26 cellular contexts compared by ENCODE assay signal in the genomic region with DNA sequence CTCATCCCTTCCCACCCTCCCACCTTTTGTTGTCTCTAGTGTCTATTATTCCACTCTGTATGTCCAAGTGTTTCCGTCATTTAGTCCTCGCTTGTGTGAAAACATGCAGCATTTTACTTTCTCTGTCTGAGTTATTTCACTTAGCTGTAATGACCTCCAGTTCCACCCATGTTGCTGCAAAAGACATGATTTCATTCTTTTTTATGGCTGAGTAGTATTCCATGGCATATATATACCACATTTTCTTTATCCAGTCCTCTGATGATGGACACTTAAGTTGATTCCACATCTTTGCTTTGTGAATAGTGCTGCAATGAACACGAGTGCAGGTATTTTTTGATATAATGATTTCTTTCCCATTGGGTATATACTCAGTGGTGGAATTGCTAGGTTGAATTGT.
"Had no signal": no experiment of that assay in that cellular context is flagged by ENCODE, and none has a peak within 500 bp of the region (broad histone marks: within the 10 kb centered on the region; RNA-seq: fewer than 3 reads in every experiment).

No MANE protein-coding gene starts in this region.

- H3K4me1 Mint-ChIP-seq: endodermal cell had no signal

- H3K4me3 Mint-ChIP-seq: dendritic cell treated with granulocyte-macrophage colony-stimulating factor and Interleukin-4, amounts not matched to agents 40 ng/mL and 50 ng/mL, for 4 days; effector memory CD8-positive, alpha-beta T cell; endodermal cell had no signal

- H3K27me3 ChIP-seq: colonic mucosa, dorsolateral prefrontal cortex, esophagus muscularis mucosa, esophagus squamous epithelium, foreskin keratinocyte, gastrocnemius medialis, gastroesophageal sphincter, heart left ventricle, heart right ventricle, hepatocyte had no signal

- H3K4me1 ChIP-seq: colonic mucosa, esophagus muscularis mucosa, esophagus squamous epithelium, foreskin keratinocyte, gastroesophageal sphincter had no signal

- DNase-seq: colonic mucosa; cortex of kidney; dermis blood vessel endothelial cell; dorsolateral prefrontal cortex; effector CD4-positive, alpha-beta T cell; effector CD8-positive, alpha-beta T cell; effector memory CD4-positive, alpha-beta T cell; effector memory CD8-positive, alpha-beta T cell; endodermal cell; erythroblast; esophagus squamous epithelium; foreskin fibroblast; foreskin keratinocyte; foreskin melanocyte; gastrocnemius medialis; glutamatergic neuron; head of caudate nucleus; heart left ventricle; heart right ventricle had no signal

- H3K79me2 ChIP-seq: hepatocyte had no signal

- ATAC-seq: effector memory CD8-positive, alpha-beta T cell; esophagus mucosa; foreskin keratinocyte; gastrocnemius medialis; gastroesophageal sphincter; heart left ventricle; heart right ventricle had no signal

- H2AFZ ChIP-seq: hepatocyte had no signal

- H3K4me2 ChIP-seq: hepatocyte had no signal

- H3K27me3 Mint-ChIP-seq: dendritic cell treated with granulocyte-macrophage colony-stimulating factor and Interleukin-4, amounts not matched to agents 40 ng/mL and 50 ng/mL, for 4 days; effector memory CD8-positive, alpha-beta T cell had no signal

- H3K27ac Mint-ChIP-seq: dendritic cell treated with granulocyte-macrophage colony-stimulating factor and Interleukin-4, amounts not matched to agents 40 ng/mL and 50 ng/mL, for 4 days; effector memory CD8-positive, alpha-beta T cell; endodermal cell had no signal

- H3K4me3 ChIP-seq: colonic mucosa, coronary artery, dorsolateral prefrontal cortex, esophagus muscularis mucosa, esophagus squamous epithelium, gastrocnemius medialis, gastroesophageal sphincter, heart left ventricle, heart right ventricle, hepatocyte had no signal

- H3K27ac ChIP-seq: colonic mucosa, coronary artery, dorsolateral prefrontal cortex, epithelial cell of prostate, esophagus muscularis mucosa, esophagus squamous epithelium, foreskin keratinocyte, gastrocnemius medialis, gastroesophageal sphincter, heart left ventricle, heart right ventricle, hepatocyte had no signal

- H3K9me3 ChIP-seq: colonic mucosa, esophagus muscularis mucosa, esophagus squamous epithelium, gastrocnemius medialis, gastroesophageal sphincter had no signal

- H3K9me3 Mint-ChIP-seq: effector memory CD8-positive, alpha-beta T cell had no signal

- H3K36me3 ChIP-seq: colonic mucosa, esophagus squamous epithelium, gastrocnemius medialis had no signal
